11 cellular contexts compared by ENCODE assay signal in the genomic region with DNA sequence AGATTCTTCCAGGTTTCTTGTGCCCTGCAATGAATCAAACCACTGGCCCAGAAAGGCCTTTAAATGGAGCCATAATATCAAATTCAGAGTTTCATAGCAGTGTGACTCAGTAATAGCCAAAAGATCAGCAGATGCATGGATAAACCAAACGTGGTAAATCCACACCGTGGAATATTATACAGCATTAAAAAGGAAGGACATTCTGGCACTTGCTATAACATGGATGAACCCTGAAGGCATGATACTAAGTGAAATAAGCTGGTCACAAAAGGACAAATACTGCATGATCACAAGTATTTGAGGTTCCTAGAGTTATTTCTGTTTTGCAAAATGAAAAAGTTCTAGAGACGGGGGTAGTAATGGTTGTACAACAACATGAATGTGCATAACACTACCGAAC.
DNase-seq lines count a peak whose midpoint lies in the region; ATAC-seq and TF ChIP-seq lines count a peak whose summit lies in the region.
"Had no signal": no experiment of that assay in that cellular context is flagged by ENCODE, and none has a peak within 500 bp of the region (broad histone marks: within the 10 kb centered on the region; RNA-seq: fewer than 3 reads in every experiment).

No MANE protein-coding gene starts in this region.

- peaks cover 2% of the 10 kb centered on the region for H3K9me3 Mint-ChIP-seq in activated CD4-positive, alpha-beta T cell treated with anti-CD3 and anti-CD28 coated beads for 36 hours (ENCODE audit: low read depth)
- no peaks in the 10 kb centered on the region for H3K9me3 Mint-ChIP-seq in activated naive CD8-positive, alpha-beta T cell (ENCODE audit: low read depth)

- no peaks in the 10 kb centered on the region for H3K27me3 Mint-ChIP-seq in activated CD4-positive, alpha-beta T cell treated with anti-CD3 and anti-CD28 coated beads for 36 hours
- H3K27me3 Mint-ChIP-seq in activated naive CD8-positive, alpha-beta T cell: no peaks in the 10 kb centered on the region

- 98% methylated on average over 4 of the region's 4 CpGs for WGBS in right lobe of liver (ENCODE audit: insufficient coverage, low coverage, low lambda C conversion rate, missing lambda C conversion rate)

- H3K27me3 ChIP-seq in right lobe of liver (no peaks in the 10 kb centered on the region), stomach smooth muscle (ENCODE audit: control insufficient read depth in 1 of 2, insufficient read depth in 2 of 2, low read length in 2 of 2) (no peaks in the 10 kb centered on the region)

- H3K4me3 Mint-ChIP-seq in activated CD4-positive, alpha-beta T cell treated with anti-CD3 and anti-CD28 coated beads for 36 hours: no peak overlapping the region
- H3K4me3 Mint-ChIP-seq in activated naive CD8-positive, alpha-beta T cell: no peak overlapping the region

- CTCF ChIA-PET in activated CD4-positive, alpha-beta T cell treated with anti-CD3 and anti-CD28 coated beads for 36 hours (lab: Charles Lee): interaction anchor here (0.9 to 1.8 kb wide), 6 partner anchors 10 to 95 kb away, joined by 3 to 7 read pairs (median 4); no protein-coding TSS in a partner anchor

- H3K27ac ChIP-seq in right lobe of liver: peak overlapping the region in 2 of 3 donors; percentile 94 to 98
- peak overlapping the region; percentile 98 for H3K27ac ChIP-seq in stomach smooth muscle (ENCODE audit: low read length)

- H3K4me3 ChIP-seq in right lobe of liver (no peak overlapping the region), stomach smooth muscle (ENCODE audit: low read length in 2 of 2) (no peak overlapping the region)

- POLR2A ChIA-PET in activated CD4-positive, alpha-beta T cell treated with anti-CD3 and anti-CD28 coated beads for 36 hours (lab: Charles Lee): interaction anchor here (0.7 to 0.9 kb wide), 2 partner anchors 13 to 23 kb away, joined by 3 to 6 read pairs; no protein-coding TSS in a partner anchor

- no peak for DNase-seq in activated CD4-positive, alpha-beta T cell treated with anti-CD3 and anti-CD28 coated beads for 36 hours
- DNase-seq in activated CD4-positive, alpha-beta T cell treated with anti-CD3 and anti-CD28 coated beads, Interleukin-2, amount 50 U/mL, for 48 hours: no peak
- DNase-seq in right lobe of liver: no peak
- DNase-seq in activated CD4-positive, CD25-positive, alpha-beta regulatory T cell (lab: John Stamatoyannopoulos, UW): no peak
- DNase-seq: activated naive CD4-positive, alpha-beta T cell; foreskin melanocyte; posterior cingulate gyrus had no signal

- TF ChIP-seq CTCF in right lobe of liver (IDR thresholded peaks at IDR 0.05): no peak

- intact Hi-C loops in activated CD4-positive, alpha-beta T cell treated with anti-CD3 and anti-CD28 coated beads for 36 hours (cut with DNase I, micrococcal nuclease): loop anchor here in 1 of 2 experiments (2.0 kb wide), 1 partner anchor 26 kb away; no protein-coding TSS in a partner anchor
- intact Hi-C loops in right lobe of liver (cut with DNase I): no loop called here

- no peak for ATAC-seq in activated CD4-positive, alpha-beta T cell treated with anti-CD3 and anti-CD28 coated beads for 36 hours
- ATAC-seq in right lobe of liver: no peak
- ATAC-seq in GM19397 (IDR thresholded peaks at IDR 0.05; ENCODE audit: unreplicated experiment): no peak
- no peak for ATAC-seq in GM19467 (IDR thresholded peaks at IDR 0.05; ENCODE audit: unreplicated experiment)

- H3K9me3 ChIP-seq in right lobe of liver: no peaks in the 10 kb centered on the region
- no peaks in the 10 kb centered on the region for H3K9me3 ChIP-seq in stomach smooth muscle (ENCODE audit: control insufficient read depth in 2 of 2, low read length in 2 of 2)

- H3K36me3 Mint-ChIP-seq in activated CD4-positive, alpha-beta T cell treated with anti-CD3 and anti-CD28 coated beads for 36 hours (ENCODE audit: low read depth): peaks cover 7% of the 10 kb centered on the region
- no peaks in the 10 kb centered on the region for H3K36me3 Mint-ChIP-seq in activated naive CD8-positive, alpha-beta T cell

- H3K27ac Mint-ChIP-seq in activated CD4-positive, alpha-beta T cell treated with anti-CD3 and anti-CD28 coated beads for 36 hours: peak overlapping the region; percentile 86
- peak overlapping the region; percentile 54 for H3K27ac Mint-ChIP-seq in activated naive CD8-positive, alpha-beta T cell

- no peak for TF ChIP-seq POLR2A in right lobe of liver (IDR thresholded peaks at IDR 0.05)

- H3K9ac ChIP-seq in stomach smooth muscle (ENCODE audit: low read length in 2 of 2): peak overlapping the region in 1 of 2 donors; percentile 11

- peaks cover 0 to 17% (median 11%) of the 10 kb centered on the region in 4 donors for H3K4me1 ChIP-seq in right lobe of liver
- H3K4me1 ChIP-seq in stomach smooth muscle (ENCODE audit: control insufficient read depth, insufficient read depth, low read length): peaks cover 50% of the 10 kb centered on the region

- peaks cover 69% of the 10 kb centered on the region for H3K4me1 Mint-ChIP-seq in activated CD4-positive, alpha-beta T cell treated with anti-CD3 and anti-CD28 coated beads for 36 hours
- peaks cover 56% of the 10 kb centered on the region for H3K4me1 Mint-ChIP-seq in activated naive CD8-positive, alpha-beta T cell (ENCODE audit: low read depth)

- H3K36me3 ChIP-seq in right lobe of liver (no peaks in the 10 kb centered on the region), stomach smooth muscle (ENCODE audit: control insufficient read depth in 2 of 2, insufficient read depth in 2 of 2, low read length in 2 of 2) (no peaks in the 10 kb centered on the region)
